Comparison of ENCODE assay signal across 17 cellular contexts in genomic region chr18:49247786-49248185, GRCh38.
DNase-seq lines count a peak whose midpoint lies in the region; ATAC-seq, FAIRE-seq and TF ChIP-seq lines count a peak whose summit lies in the region.
"Had no signal": no experiment of that assay in that cellular context is flagged by ENCODE, and none has a peak within 500 bp of the region (broad histone marks: within the 10 kb centered on the region; RNA-seq: fewer than 3 reads in every experiment).

No MANE protein-coding gene starts in this region.

- H3F3A ChIP-seq in PC-3 (ENCODE audit: low read length, unreplicated experiment) = no peaks in the 10 kb centered on the region

- ATAC-seq in PC-3 = peak; percentile 69
- ATAC-seq in mucosa of descending colon = peak; percentile 69
- ATAC-seq: activated T-helper 17 cell treated with anti-CD3 and anti-CD28 coated beads, Interleukin-2, amount 50 U/mL, for 72 hours; heart right ventricle; naive thymus-derived CD8-positive, alpha-beta T cell had no signal

- intact Hi-C loops in PC-3 (cut with micrococcal nuclease) (loop anchor here (2.0 kb wide), 1 partner anchor 167 kb away; no protein-coding TSS in a partner anchor), mucosa of descending colon (cut with DNase I, micrococcal nuclease) (no loop called here), head of caudate nucleus (cut with DNase I) (no loop called here), kidney (cut with DNase I) (no loop called here)

- no peak overlapping the region for H3K9ac ChIP-seq in PC-3 (ENCODE audit: low read length)
- no peak overlapping the region for H3K9ac ChIP-seq in kidney (ENCODE audit: low read length in 2 of 2)

- peaks cover 33% of the 10 kb centered on the region for H3K4me1 ChIP-seq in PC-3 (ENCODE audit: insufficient read depth, low read length)
- no peaks in the 10 kb centered on the region for H3K4me1 ChIP-seq in mucosa of descending colon (ENCODE audit: low read depth)
- peaks cover 3 to 8% of the 10 kb centered on the region in 2 donors for H3K4me1 ChIP-seq in kidney (ENCODE audit: control insufficient read depth in 1 of 2, insufficient read depth in 1 of 2, low read depth in 1 of 2, low read length in 2 of 2)

- DNase-seq in AG10803 (ENCODE audit: low read depth) = peak; percentile 60
- DNase-seq in PC-3 = peak; percentile 55
- DNase-seq in dermis blood vessel endothelial cell = peak; percentile 60
- no peak for DNase-seq in mucosa of descending colon
- no peak for DNase-seq in head of caudate nucleus
- DNase-seq in MV-4-11 (lab: John Stamatoyannopoulos, UW) = no peak
- no peak for DNase-seq in kidney
- no peak for DNase-seq in cortex of kidney (lab: John Stamatoyannopoulos, UW)
- DNase-seq: CD4-positive, alpha-beta memory T cell; effector CD4-positive, alpha-beta T cell; heart right ventricle; naive thymus-derived CD8-positive, alpha-beta T cell; NCI-H187; NCI-H345; T1000 had no signal

- no TSS peak for BruUV-seq in PC-3 (replicated peaks; lab: Mats Ljungman, UMichigan)

- H3K9me2 ChIP-seq in PC-3 (replicated peaks; ENCODE audit: low read length) = no peaks in the 10 kb centered on the region

- H3K27ac ChIP-seq in PC-3 (ENCODE audit: low read length) = peak overlapping the region; percentile 48
- H3K27ac ChIP-seq in kidney (ENCODE audit: low read depth in 2 of 2, low read length in 2 of 2) = no peak overlapping the region
- H3K27ac ChIP-seq: heart right ventricle had no signal

- POLR2A ChIA-PET in PC-3 (lab: Charles Lee; ENCODE audit: unreplicated experiment) = no interaction called here

- no peak overlapping the region for H3K4me3 ChIP-seq in AG10803 (ENCODE audit: low read length)
- H3K4me3 ChIP-seq in PC-3 (ENCODE audit: low read length) = no peak overlapping the region
- no peak overlapping the region for H3K4me3 ChIP-seq in mucosa of descending colon
- H3K4me3 ChIP-seq in kidney (ENCODE audit: low read length in 2 of 2) = no peak overlapping the region
- H3K4me3 ChIP-seq: heart right ventricle had no signal

- H3K9me3 ChIP-seq in PC-3 (ENCODE audit: low read length) = no peaks in the 10 kb centered on the region
- H3K9me3 ChIP-seq in mucosa of descending colon = no peaks in the 10 kb centered on the region
- H3K9me3 ChIP-seq in kidney (ENCODE audit: control insufficient read depth in 1 of 2, low read length in 2 of 2) = no peaks in the 10 kb centered on the region
- H3K9me3 ChIP-seq: heart right ventricle had no signal

- H3K4me2 ChIP-seq in PC-3 (ENCODE audit: low read length) = peak overlapping the region; percentile 30

- CTCF ChIA-PET in PC-3 (lab: Charles Lee) = no interaction called here

- no peak for FAIRE-seq in kidney (lab: Jason Lieb, UNC)
- FAIRE-seq: H54 had no signal

- TF ChIP-seq CTCF in AG10803 (conservative IDR thresholded peaks at IDR 0.05; ENCODE audit: low read length) (no peak), PC-3 (conservative IDR thresholded peaks at IDR 0.05; ENCODE audit: low read depth, low read length) (no peak), mucosa of descending colon (IDR thresholded peaks at IDR 0.05) (no peak), kidney (IDR thresholded peaks at IDR 0.05; ENCODE audit: borderline replicate concordance, extremely low read depth, insufficient read depth) (no peak)

- H3K36me3 ChIP-seq in PC-3 (ENCODE audit: low read depth, low read length) (no peaks in the 10 kb centered on the region), mucosa of descending colon (ENCODE audit: low read depth) (no peaks in the 10 kb centered on the region), kidney (ENCODE audit: control insufficient read depth in 1 of 2, insufficient read depth in 2 of 2, low read length in 2 of 2) (no peaks in the 10 kb centered on the region)

- H4K20me1 ChIP-seq in PC-3 (ENCODE audit: low read length) = no peaks in the 10 kb centered on the region

- no peaks in the 10 kb centered on the region for H3K27me3 ChIP-seq in PC-3 (ENCODE audit: low read length)
- H3K27me3 ChIP-seq: heart right ventricle had no signal

- no peaks in the 10 kb centered on the region for H3K79me2 ChIP-seq in PC-3 (ENCODE audit: low read length)

- no peak overlapping the region for H2AFZ ChIP-seq in PC-3 (ENCODE audit: low read length)

Comparison
In these comparisons a context has a peak if more than half of its experiments do, and no peak if none do; other contexts are left out.
1. DNase-seq: peak in AG10803 (single experiment), PC-3 (single experiment) and dermis blood vessel endothelial cell (single experiment); none in mucosa of descending colon (0 of 3), head of caudate nucleus (0 of 42), MV-4-11 (single experiment), kidney (single experiment) and cortex of kidney (single experiment).